Comparison of ENCODE assay signal across 19 cellular contexts in the genomic region with DNA sequence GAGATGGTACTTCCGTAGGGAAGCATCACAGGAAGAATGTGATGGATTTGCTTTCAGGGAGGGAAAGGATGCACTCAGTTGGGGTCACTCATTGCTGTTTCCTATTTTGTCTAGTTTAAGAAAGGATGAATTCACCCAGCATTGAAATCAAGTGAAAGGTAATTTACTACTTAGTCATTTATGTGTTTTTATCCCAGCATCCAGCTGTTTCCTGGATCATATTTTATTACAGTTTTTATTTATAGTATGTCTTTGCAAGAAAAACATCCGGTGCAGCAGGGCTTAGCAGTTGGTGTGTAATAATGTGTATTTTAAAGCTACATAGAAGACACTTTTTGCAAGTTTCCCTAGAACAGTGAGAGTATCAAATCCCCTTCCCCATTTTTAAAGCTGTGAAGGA.
"Had no signal": no experiment of that assay in that cellular context is flagged by ENCODE, and none has a peak within 500 bp of the region (broad histone marks: within the 10 kb centered on the region; RNA-seq: fewer than 3 reads in every experiment).

No MANE protein-coding gene starts in this region.

- H3K36me3 Mint-ChIP-seq: activated naive CD8-positive, alpha-beta T cell treated with anti-CD3 and anti-CD28 coated beads for 36 hours; naive thymus-derived CD8-positive, alpha-beta T cell; WTC11 had no signal

- H3K27ac ChIP-seq: gastroesophageal sphincter, parathyroid adenoma, tibial nerve, uterus had no signal

- H3K9me3 ChIP-seq: gastroesophageal sphincter, tibial nerve, uterus had no signal

- H3K27me3 ChIP-seq: tibial nerve, uterus had no signal

- FAIRE-seq: islet of Langerhans, small intestine had no signal

- ATAC-seq: activated CD8-positive, alpha-beta T cell treated with anti-CD3 and anti-CD28 coated beads, Interleukin-2, amount 10 ng/mL, durations not matched to agents 7 days and 5 days; activated T-cell treated with anti-CD3 and anti-CD28 coated beads, Interleukin-2, amount 50 U/mL, for 72 hours; gastroesophageal sphincter; left colon; naive thymus-derived CD8-positive, alpha-beta T cell; T-helper 17 cell; WTC11 had no signal

- H3K9me3 Mint-ChIP-seq: activated naive CD8-positive, alpha-beta T cell treated with anti-CD3 and anti-CD28 coated beads for 36 hours; activated T-cell treated with anti-CD3 and anti-CD28 coated beads, Interleukin-2, amount 50 U/mL, for 72 hours; naive thymus-derived CD8-positive, alpha-beta T cell; WTC11 had no signal

- H3K4me1 ChIP-seq: gastroesophageal sphincter, parathyroid adenoma, tibial nerve, uterus had no signal

- H3K4me3 ChIP-seq: gastroesophageal sphincter, tibial nerve, uterus had no signal

- H3K27ac Mint-ChIP-seq: activated CD8-positive, alpha-beta T cell treated with anti-CD3 and anti-CD28 coated beads, Interleukin-2, amount 10 ng/mL, durations not matched to agents 7 days and 5 days; activated naive CD8-positive, alpha-beta T cell treated with anti-CD3 and anti-CD28 coated beads for 36 hours; activated T-cell treated with anti-CD3 and anti-CD28 coated beads, Interleukin-2, amount 50 U/mL, for 72 hours; naive thymus-derived CD8-positive, alpha-beta T cell; T-helper 17 cell; WTC11 had no signal

- DNase-seq: activated CD4-positive, alpha-beta T cell treated with anti-CD3 and anti-CD28 coated beads for 4 hours; activated CD8-positive, alpha-beta memory T cell treated with anti-CD3 and anti-CD28 coated beads, Interleukin-2, amount 50 U/mL, for 4 hours; activated CD8-positive, alpha-beta T cell treated with anti-CD3 and anti-CD28 coated beads, Interleukin-2, amount 10 ng/mL, durations not matched to agents 7 days and 5 days; activated gamma-delta T cell treated with Interleukin-2 at 50 U/mL for 16 hours; activated naive CD8-positive, alpha-beta T cell treated with anti-CD3 and anti-CD28 coated beads for 36 hours; activated T-cell treated with anti-CD3 and anti-CD28 coated beads, Interleukin-2, amount 50 U/mL, for 72 hours; cortex of kidney; left colon; naive thymus-derived CD8-positive, alpha-beta T cell; small intestine; stimulated activated CD4-positive, alpha-beta T cell treated with anti-CD3 and anti-CD28 coated beads, Interleukin-4, amount 100 ng/mL, for 24 hours; stimulated activated naive CD4-positive, alpha-beta T cell; T-helper 17 cell; uterus had no signal
